In genomic region chr6:54920628-54921027, GRCh38 we compare ENCODE assay signal across 26 cellular contexts.
"Had no signal": no experiment of that assay in that cellular context is flagged by ENCODE, and none has a peak within 500 bp of the region (broad histone marks: within the 10 kb centered on the region; RNA-seq: fewer than 3 reads in every experiment).

No MANE protein-coding gene starts in this region.

- H3K36me3 ChIP-seq: esophagus muscularis mucosa, gastroesophageal sphincter, pancreas, prostate gland, uterus had no signal

- DNase-seq: activated CD4-positive, alpha-beta T cell treated with anti-CD3 and anti-CD28 coated beads for 36 hours; activated CD4-positive, CD25-positive, alpha-beta regulatory T cell; activated CD8-positive, alpha-beta memory T cell treated with anti-CD3 and anti-CD28 coated beads, Interleukin-2, amount 10 ng/mL, durations not matched to agents 7 days and 5 days; activated CD8-positive, alpha-beta T cell treated with anti-CD3 and anti-CD28 coated beads, Interleukin-2, amount 10 ng/mL, durations not matched to agents 7 days and 5 days; activated naive CD8-positive, alpha-beta T cell treated with anti-CD3 and anti-CD28 coated beads, Interleukin-2, amount 50 U/mL, for 24 hours; activated T-cell treated with anti-CD3 and anti-CD28 coated beads, Interleukin-2, amount 50 U/mL, for 48 hours; anterior cingulate cortex; cortex of kidney; kidney; left colon; naive thymus-derived CD4-positive, alpha-beta T cell; nucleus accumbens; pancreas; retina; small intestine; stimulated activated CD4-positive, alpha-beta T cell treated with anti-CD3 and anti-CD28 coated beads, Interleukin-4, amount 100 ng/mL, for 4 hours; stimulated activated CD8-positive, alpha-beta memory T cell treated with anti-CD3 and anti-CD28 coated beads, Interleukin-4, amount 100 ng/mL, for 48 hours; stimulated activated naive CD8-positive, alpha-beta T cell treated with anti-CD3 and anti-CD28 coated beads, Interleukin-15, amount 100 ng/mL, for 72 hours; substantia nigra; uterus had no signal

- H3K9me3 ChIP-seq: esophagus muscularis mucosa, gastroesophageal sphincter, pancreas, prostate gland, uterus had no signal

- H3K4me2 ChIP-seq: hepatocyte had no signal

- H3K4me3 ChIP-seq: esophagus muscularis mucosa, gastroesophageal sphincter, hepatocyte, pancreas, prostate gland, uterus had no signal

- H3K27me3 ChIP-seq: esophagus muscularis mucosa, gastroesophageal sphincter, hepatocyte, pancreas, uterus had no signal

- H2AFZ ChIP-seq: hepatocyte had no signal

- H3K27ac ChIP-seq: esophagus muscularis mucosa, gastroesophageal sphincter, hepatocyte, pancreas, prostate gland, uterus had no signal

- ATAC-seq: activated CD4-positive, alpha-beta T cell treated with anti-CD3 and anti-CD28 coated beads for 36 hours; activated CD8-positive, alpha-beta memory T cell treated with anti-CD3 and anti-CD28 coated beads, Interleukin-2, amount 10 ng/mL, durations not matched to agents 7 days and 5 days; activated CD8-positive, alpha-beta T cell treated with anti-CD3 and anti-CD28 coated beads, Interleukin-2, amount 10 ng/mL, durations not matched to agents 7 days and 5 days; activated naive CD8-positive, alpha-beta T cell treated with anti-CD3 and anti-CD28 coated beads, Interleukin-2, amount 50 U/mL, for 24 hours; gastroesophageal sphincter; left colon; naive thymus-derived CD4-positive, alpha-beta T cell; pancreas; sciatic nerve; stimulated activated memory B cell treated with anti-CD40 and anti-IgM and Interleukin-4, amounts not matched to agents 10 μg/mL and 1 μg/mL and 100 μg/mL, for 72 hours; stimulated activated naive CD8-positive, alpha-beta T cell treated with anti-CD3 and anti-CD28 coated beads, Interleukin-15, amount 100 ng/mL, for 72 hours had no signal

- H3K4me1 ChIP-seq: esophagus muscularis mucosa, gastroesophageal sphincter, pancreas, prostate gland, uterus had no signal
